Comparison of ENCODE assay signal across 12 cellular contexts in the genomic region with DNA sequence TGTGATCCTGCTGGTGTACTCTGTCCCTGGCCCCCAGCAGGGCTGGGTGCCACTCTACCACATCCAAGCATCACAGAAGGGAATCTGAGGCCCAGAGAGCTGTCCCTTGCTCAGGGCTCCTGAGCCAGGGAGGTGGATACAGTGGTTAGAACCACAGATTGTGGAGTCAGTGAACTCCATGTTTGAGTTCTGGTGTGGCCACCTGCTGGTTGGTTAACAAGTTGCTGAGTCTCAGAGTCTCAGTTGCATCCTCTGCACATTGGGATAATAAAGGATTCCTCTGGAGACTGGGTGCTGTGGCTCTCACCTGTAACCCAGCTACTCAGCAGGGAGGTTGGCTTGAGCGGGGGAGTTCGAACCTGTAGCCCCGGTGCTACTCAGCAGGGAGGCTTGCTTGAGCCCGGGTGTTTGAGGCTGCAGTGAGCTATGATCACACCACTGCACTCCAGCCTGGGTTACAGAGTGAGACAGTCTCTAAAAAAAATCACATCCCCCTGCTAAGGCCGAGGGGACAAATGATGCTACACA. TPM values are rescaled to one million over a fixed set of nuclear protein-coding genes. Genes with fewer than 3 reads are reported as not detected.
DNase-seq lines count a peak whose midpoint lies in the region; ATAC-seq and TF ChIP-seq lines count a peak whose summit lies in the region.
"Had no signal": no experiment of that assay in that cellular context is flagged by ENCODE, and none has a peak within 500 bp of the region (broad histone marks: within the 10 kb centered on the region; RNA-seq: fewer than 3 reads in every experiment).

No MANE protein-coding gene starts in this region.

- BruUV-seq in mammary epithelial cell (replicated peaks; lab: Mats Ljungman, UMichigan) = no TSS peak

- no peaks in the 10 kb centered on the region for H3K9me3 Mint-ChIP-seq in nephron
- H3K9me3 Mint-ChIP-seq: activated naive CD4-positive, alpha-beta T cell treated with anti-CD3 and anti-CD28 coated beads, Interleukin-2, amount 10 ng/mL, durations not matched to agents 7 days and 5 days had no signal

- H3K4me1 ChIP-seq in mammary epithelial cell (ENCODE audit: insufficient read depth, low read length) = peaks cover 2% of the 10 kb centered on the region
- no peaks in the 10 kb centered on the region for H3K4me1 ChIP-seq in lower lobe of right lung
- H3K4me1 ChIP-seq: sigmoid colon had no signal

- no peaks in the 10 kb centered on the region for H3K79me2 ChIP-seq in mammary epithelial cell (ENCODE audit: insufficient read depth, low read length)

- H3K9me3 ChIP-seq in mammary epithelial cell (replicated peaks; ENCODE audit: insufficient read depth, low read length) = no peaks in the 10 kb centered on the region
- no peaks in the 10 kb centered on the region for H3K9me3 ChIP-seq in lower lobe of right lung
- H3K9me3 ChIP-seq: sigmoid colon had no signal

- no peak for ATAC-seq in lower lobe of right lung

- peak; percentile 48 for DNase-seq in DMS 273 (lab: John Stamatoyannopoulos, UW; ENCODE audit: unreplicated experiment)
- no peak for DNase-seq in DMS 273 treated with DMSO at 0.1 percent for 48 hours (lab: John Stamatoyannopoulos, UW)
- peak; percentile 7 to 13 for DNase-seq in Kasumi-1 (lab: John Stamatoyannopoulos, UW)
- DNase-seq in mammary epithelial cell = peak; percentile 29
- no peak for DNase-seq in A172 (ENCODE audit: low spot score)
- DNase-seq in lower lobe of right lung = no peak
- DNase-seq in RWPE1 (ENCODE audit: low spot score) = no peak
- DNase-seq: activated naive CD4-positive, alpha-beta T cell treated with anti-CD3 and anti-CD28 coated beads, Interleukin-2, amount 10 ng/mL, durations not matched to agents 7 days and 5 days; sigmoid colon; stimulated activated naive CD4-positive, alpha-beta T cell treated with Interleukin-2 at 50 U/mL for 16 hours had no signal

- no peak overlapping the region for H3K4me3 Mint-ChIP-seq in nephron
- H3K4me3 Mint-ChIP-seq: activated naive CD4-positive, alpha-beta T cell treated with anti-CD3 and anti-CD28 coated beads, Interleukin-2, amount 10 ng/mL, durations not matched to agents 7 days and 5 days had no signal

- no peak overlapping the region for H3K9ac ChIP-seq in mammary epithelial cell (ENCODE audit: insufficient read depth, low read length)

- H3K27ac ChIP-seq in mammary epithelial cell (ENCODE audit: insufficient read depth, low read depth, low read length) = no peak overlapping the region
- no peak overlapping the region for H3K27ac ChIP-seq in lower lobe of right lung
- H3K27ac ChIP-seq in RWPE1 = no peak overlapping the region
- H3K27ac ChIP-seq: sigmoid colon, SK-N-MC had no signal

- H2AFZ ChIP-seq in mammary epithelial cell (ENCODE audit: low read depth, low read length) = no peak overlapping the region

- dilution Hi-C loops in mammary epithelial cell (cut with HindIII; ENCODE audit: low sequenced_read_pairs) = no loop called here

- CTCF ChIA-PET in mammary epithelial cell (lab: Charles Lee; ENCODE audit: low non-redundant PET) (interaction anchor here (0.9 kb wide), 1 partner anchor 154 kb away, joined by 7 read pairs; no protein-coding TSS in a partner anchor), RWPE1 (lab: Yijun Ruan, JAX) (interaction anchor here (0.5 to 1.6 kb wide), 4 partner anchors 9 to 431 kb away, joined by 3 to 7 read pairs (median 4); no protein-coding TSS in a partner anchor)

- WGBS in mammary epithelial cell (ENCODE audit: low coverage, missing lambda C conversion rate) = 93% methylated on average over 2 of the region's 5 CpGs

- peaks cover 5% of the 10 kb centered on the region for H3K4me1 Mint-ChIP-seq in nephron
- H3K4me1 Mint-ChIP-seq: activated naive CD4-positive, alpha-beta T cell treated with anti-CD3 and anti-CD28 coated beads, Interleukin-2, amount 10 ng/mL, durations not matched to agents 7 days and 5 days had no signal

- H3K27me3 Mint-ChIP-seq in nephron (ENCODE audit: low read depth) = peaks cover 82% of the 10 kb centered on the region

- POLR2A ChIA-PET in RWPE1 (lab: Yijun Ruan, JAX; ENCODE audit: low non-redundant PET) = no interaction called here

- H3K36me3 ChIP-seq in mammary epithelial cell (ENCODE audit: insufficient read depth, low read length) (no peaks in the 10 kb centered on the region), lower lobe of right lung (no peaks in the 10 kb centered on the region)
- H3K36me3 ChIP-seq: sigmoid colon had no signal

- no peaks in the 10 kb centered on the region for H3K36me3 Mint-ChIP-seq in nephron (ENCODE audit: low read depth)
- H3K36me3 Mint-ChIP-seq: activated naive CD4-positive, alpha-beta T cell treated with anti-CD3 and anti-CD28 coated beads, Interleukin-2, amount 10 ng/mL, durations not matched to agents 7 days and 5 days had no signal

- H3K27ac Mint-ChIP-seq in nephron = no peak overlapping the region
- H3K27ac Mint-ChIP-seq: activated naive CD4-positive, alpha-beta T cell treated with anti-CD3 and anti-CD28 coated beads, Interleukin-2, amount 10 ng/mL, durations not matched to agents 7 days and 5 days had no signal

- intact Hi-C loops in mammary epithelial cell (cut with micrococcal nuclease) = loop anchor here (1.0 kb wide), 1 partner anchor 95 kb away; no protein-coding TSS in a partner anchor
- intact Hi-C loops in lower lobe of right lung (cut with DNase I) = no loop called here

- no peaks in the 10 kb centered on the region for H4K20me1 ChIP-seq in mammary epithelial cell (ENCODE audit: insufficient read depth, low read length)

- in situ Hi-C loops in mammary epithelial cell (cut with MboI; ENCODE audit: low sequenced_read_pairs in 2 of 2) = no loop called here

- TF ChIP-seq CTCF in mammary epithelial cell (conservative IDR thresholded peaks at IDR 0.05 in 1 of 2, IDR thresholded peaks at IDR 0.05 in 1 of 2; ENCODE audit: extremely low read depth in 1 of 2, insufficient read depth in 1 of 2, low read depth in 1 of 2, low read length in 2 of 2) (peak; percentile 39 to 41), nephron (IDR thresholded peaks at IDR 0.05; ENCODE audit: unreplicated experiment in 3 of 3) (peak in 2 of 3 experiments; percentile 8 to 9), lower lobe of right lung (IDR thresholded peaks at IDR 0.05) (no peak), RWPE1 (conservative IDR thresholded peaks at IDR 0.05; ENCODE audit: low read depth) (no peak)

- no peak overlapping the region for H3K4me2 ChIP-seq in mammary epithelial cell (ENCODE audit: insufficient read depth, low read depth, low read length)

- no peak overlapping the region for H3K4me3 ChIP-seq in mammary epithelial cell (replicated peaks in 1 of 3; ENCODE audit: insufficient read depth in 1 of 3, low read depth in 2 of 3, low read length in 3 of 3)
- no peak overlapping the region for H3K4me3 ChIP-seq in lower lobe of right lung
- H3K4me3 ChIP-seq: sigmoid colon, SK-N-MC had no signal

- H3K27me3 ChIP-seq in mammary epithelial cell (ENCODE audit: insufficient read depth, low read length) (no peaks in the 10 kb centered on the region), lower lobe of right lung (ENCODE audit: low read depth) (peaks cover 25% of the 10 kb centered on the region)

RNA-seq across cellular contexts. Expression of gene MVK, which starts 39.4 kb away (rescaled TPM):
- 10 to 100 TPM; 26.8 to 51.5 TPM for total RNA-seq in mammary epithelial cell
- 43.1 TPM for polyA plus RNA-seq in mammary epithelial cell
- 42.0 TPM for polyA minus RNA-seq in mammary epithelial cell
- 18.7 and 30.2 TPM in 2 replicates for total RNA-seq in A172 (2014; rRNA removed; shearing (Covaris generic))
- 25.1 TPM for total RNA-seq in lower lobe of right lung

RNA-seq across cellular contexts. Expression of gene MMAB, which starts 39.7 kb away (rescaled TPM):
- total RNA-seq in mammary epithelial cell = 10 to 100 TPM; 27.5 to 67.8 TPM
- polyA plus RNA-seq in mammary epithelial cell = 51.6 TPM
- 40.1 TPM for polyA minus RNA-seq in mammary epithelial cell
- 51.2 and 52.0 TPM in 2 replicates for total RNA-seq in A172 (2014; rRNA removed; shearing (Covaris generic))
- total RNA-seq in lower lobe of right lung = 55.0 TPM

Comparison
In these comparisons a context has a peak if more than half of its experiments do, and no peak if none do; other contexts are left out.
1. DNase-seq: peak in DMS 273 (single experiment), Kasumi-1 (2 of 2) and mammary epithelial cell (single experiment); none in DMS 273 treated with DMSO at 0.1 percent for 48 hours (single experiment), A172 (single experiment), lower lobe of right lung (single experiment) and RWPE1 (single experiment).
2. CTCF ChIP-seq: peak in mammary epithelial cell (2 of 2) and nephron (2 of 3); none in lower lobe of right lung (single experiment) and RWPE1 (single experiment).